Comparison of ENCODE assay signal across 10 cellular contexts in the genomic region with DNA sequence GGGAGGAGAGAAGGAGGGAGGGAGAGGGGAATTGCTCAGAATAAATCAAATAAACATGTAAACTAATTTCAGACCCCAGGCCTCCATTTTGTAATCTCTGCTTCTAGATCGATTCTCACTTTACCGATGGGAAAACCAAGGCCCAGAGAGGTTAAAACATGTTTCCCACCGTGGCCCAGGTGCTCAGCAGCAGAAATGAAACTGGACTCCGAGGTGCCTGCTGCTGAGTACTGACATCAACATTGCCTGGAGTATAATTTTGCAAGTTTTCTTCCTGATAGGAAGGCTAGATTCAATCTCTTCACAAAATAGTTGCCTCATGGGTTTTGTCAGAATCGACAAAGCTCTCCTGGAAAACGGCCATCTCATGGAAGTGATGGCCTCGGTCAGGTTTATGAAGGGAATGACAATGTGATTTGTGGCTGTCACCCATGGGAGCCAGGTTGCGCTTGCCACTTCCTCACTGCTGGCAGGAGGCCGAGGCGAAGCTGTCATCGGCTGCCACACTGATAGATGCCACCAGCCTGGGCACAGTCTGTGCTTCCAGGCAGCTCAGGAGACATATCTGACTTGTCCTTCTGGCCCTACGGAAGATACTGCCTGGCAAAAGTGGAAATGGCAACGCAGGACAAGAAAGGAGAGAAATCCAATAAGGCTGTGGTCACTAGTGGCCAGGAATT.
DNase-seq lines count a peak whose midpoint lies in the region; ATAC-seq and TF ChIP-seq lines count a peak whose summit lies in the region.
"Had no signal": no experiment of that assay in that cellular context is flagged by ENCODE, and none has a peak within 500 bp of the region (broad histone marks: within the 10 kb centered on the region; RNA-seq: fewer than 3 reads in every experiment).

No MANE protein-coding gene starts in this region.

- peak; percentile 49 for ATAC-seq in GM21367 (IDR thresholded peaks at IDR 0.05; ENCODE audit: unreplicated experiment)
- ATAC-seq in HG03095 (IDR thresholded peaks at IDR 0.05; ENCODE audit: unreplicated experiment): peak; percentile 42

- 68 to 71% methylated on average over 13 of the region's 13 CpGs for WGBS in lower leg skin, 2 donors

- TF ChIP-seq CTCF in GM12865 (IDR thresholded peaks at IDR 0.05; ENCODE audit: insufficient read depth, low read depth, low read length, missing control alignments) (no peak), lower leg skin (IDR thresholded peaks at IDR 0.05) (no peak)

- intact Hi-C loops in lower leg skin (cut with DNase I; ENCODE audit: low total_unique reads): no loop called here

- H3K4me3 ChIP-seq in GM12865 (ENCODE audit: low read depth, low read length) (peak overlapping the region; percentile 29), lower leg skin (ENCODE audit: low read depth, poor library complexity, severe bottlenecking) (no peak overlapping the region)
- H3K4me3 ChIP-seq: HAP-1 had no signal

- no peak for TF ChIP-seq POLR2A in lower leg skin (IDR thresholded peaks at IDR 0.05)

- DNase-seq in GM12865 (ENCODE audit: low read depth) (peak; percentile 48), cerebellum (ENCODE audit: low spot score) (peak; percentile 55), globus pallidus (ENCODE audit: low spot score) (no peak), NCI-H1417 (lab: John Stamatoyannopoulos, UW) (no peak), lower leg skin (ENCODE audit: low spot score in 2 of 2) (no peak)
- DNase-seq in stimulated activated CD4-positive, alpha-beta T cell treated with anti-CD3 and anti-CD28 coated beads, Interleukin-15, amount 100 ng/mL, for 24 hours: no peak
- DNase-seq: NCI-H187 had no signal

Comparison
In these comparisons a context has a peak if more than half of its experiments do, and no peak if none do; other contexts are left out.
1. DNase-seq: peak in GM12865 (single experiment) and cerebellum (single experiment); none in globus pallidus (single experiment), NCI-H1417 (0 of 3), lower leg skin (0 of 2) and stimulated activated CD4-positive, alpha-beta T cell treated with anti-CD3 and anti-CD28 coated beads, Interleukin-15, amount 100 ng/mL, for 24 hours (single experiment).